Comparison of ENCODE assay signal across 18 cellular contexts in the genomic region with DNA sequence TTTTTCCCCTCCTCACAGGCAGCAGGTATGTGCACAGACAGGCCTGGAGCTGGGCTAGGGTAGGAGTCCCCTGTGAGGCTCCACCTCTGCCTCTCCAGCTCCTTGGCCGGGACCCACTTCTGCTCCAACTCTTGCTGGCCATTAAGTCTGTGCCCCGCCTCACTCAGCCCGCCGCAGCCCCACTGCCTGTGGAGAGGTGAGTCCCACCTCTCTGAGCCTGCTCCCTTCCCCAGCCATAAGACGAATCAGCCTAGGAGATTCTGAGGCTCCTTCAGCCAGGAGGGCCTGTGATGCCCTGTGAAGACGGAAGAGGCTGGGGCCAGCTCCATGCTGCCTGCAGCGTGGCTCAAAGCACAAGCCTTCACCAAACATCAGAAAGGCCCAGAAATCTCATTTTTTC. TPM values are rescaled to one million over a fixed set of nuclear protein-coding genes. Genes with fewer than 3 reads are reported as not detected.
A peak's percentile ranks its signal among the peaks of the same experiment; 100 is the strongest.
DNase-seq lines count a peak whose midpoint lies in the region; ATAC-seq, FAIRE-seq and TF ChIP-seq lines count a peak whose summit lies in the region.
"Had no signal": no experiment of that assay in that cellular context is flagged by ENCODE, and none has a peak within 500 bp of the region (broad histone marks: within the 10 kb centered on the region; RNA-seq: fewer than 3 reads in every experiment).

No MANE protein-coding gene starts in this region.

- DNase-seq in A549 (ENCODE audit: low read depth in 1 of 2, low spot score in 1 of 2) (no peak), H7 (peak; percentile 28), esophagus muscularis mucosa (ENCODE audit: extremely low spot score) (peak; percentile 75), lower lobe of right lung (no peak), erythroblast (lab: John Stamatoyannopoulos, UW) (no peak), SHP77 (lab: John Stamatoyannopoulos, UW) (no peak)
- DNase-seq: activated naive CD4-positive, alpha-beta T cell treated with Interleukin-2 at 50 U/mL for 16 hours; aorta; cerebellar nuclear complex; mammary epithelial cell; naive B cell; NCI-H2081; NCI-H446 treated with DMSO at 0.1 percent for 48 hours; stimulated activated CD4-positive, alpha-beta T cell treated with anti-CD3 and anti-CD28 coated beads, Interleukin-4, amount 100 ng/mL, for 4 hours had no signal

- H3K36me3 ChIP-seq in H7 (replicated peaks; ENCODE audit: control insufficient read depth, insufficient read depth, low read length) (no peaks in the 10 kb centered on the region), esophagus muscularis mucosa (no peaks in the 10 kb centered on the region), lower lobe of right lung (no peaks in the 10 kb centered on the region)

- intact Hi-C loops in esophagus muscularis mucosa (cut with DNase I) = loop anchor here (2.0 kb wide), 2 partner anchors 53 to 113 kb away; no protein-coding TSS in a partner anchor
- intact Hi-C loops in lower lobe of right lung (cut with DNase I) = no loop called here

- TF ChIP-seq POLR2A in A549 (IDR thresholded peaks at IDR 0.05; ENCODE audit: low read length) (no peak), esophagus muscularis mucosa (IDR thresholded peaks at IDR 0.05; ENCODE audit: low read depth) (no peak), erythroblast (IDR thresholded peaks at IDR 0.05; ENCODE audit: low read length) (no peak)

- TF ChIP-seq EP300 in A549 (IDR thresholded peaks at IDR 0.05) = no peak
- TF ChIP-seq EP300 in esophagus muscularis mucosa (IDR thresholded peaks at IDR 0.05) = no peak

- 92% methylated on average over 7 of the region's 7 CpGs for WGBS in A549 (ENCODE audit: missing lambda C conversion rate)
- 93% methylated on average over 6 of the region's 7 CpGs for WGBS in esophagus muscularis mucosa

- H3K4me3 ChIP-seq in A549 (no peak overlapping the region), H7 (ENCODE audit: insufficient read depth, low read depth, low read length) (no peak overlapping the region), esophagus muscularis mucosa (no peak overlapping the region), skin epidermis (no peak overlapping the region), lower lobe of right lung (no peak overlapping the region)

- FAIRE-seq in A549 (lab: Jason Lieb, UNC) = no peak
- FAIRE-seq: GM18507 had no signal

- H3K9me3 ChIP-seq in A549 = no peaks in the 10 kb centered on the region
- H3K9me3 ChIP-seq in esophagus muscularis mucosa = no peaks in the 10 kb centered on the region
- H3K9me3 ChIP-seq in lower lobe of right lung = no peaks in the 10 kb centered on the region

- POLR2A ChIA-PET in A549 (lab: Yijun Ruan, JAX) = interaction anchor here (0.9 to 1.4 kb wide), 2 partner anchors 36 to 114 kb away, joined by 3 read pairs; no protein-coding TSS in a partner anchor

- CTCF ChIA-PET in A549 (lab: Yijun Ruan, JAX) = interaction anchor here (0.6 to 9.2 kb wide), 8 partner anchors 9 to 114 kb away, joined by 3 to 207 read pairs (median 6); no protein-coding TSS in a partner anchor

- TF ChIP-seq RAD21 in A549 (conservative IDR thresholded peaks at IDR 0.05 in 1 of 2, IDR thresholded peaks at IDR 0.05 in 1 of 2) = no peak

- H3K4me1 ChIP-seq in A549 (peaks cover 65% of the 10 kb centered on the region), esophagus muscularis mucosa (peaks cover 14 to 22% (median 17%) of the 10 kb centered on the region in 4 donors), lower lobe of right lung (peaks cover 47% of the 10 kb centered on the region)
- H3K4me1 ChIP-seq: parathyroid adenoma had no signal

- ATAC-seq in A549 (peak in 1 of 2 experiments; percentile 3; a peak in 2 of 6 replicates), lower lobe of right lung (no peak)

- H3K4me2 ChIP-seq in A549 = no peak overlapping the region; the same call in 2 of the 3 replicates
- H3K4me2 ChIP-seq: KMS-11 had no signal

- H3K27me3 ChIP-seq in H7 (ENCODE audit: control insufficient read depth, insufficient read depth, low read length) = no peaks in the 10 kb centered on the region
- peaks cover 0 to 7% (median 0%) of the 10 kb centered on the region in 4 donors for H3K27me3 ChIP-seq in esophagus muscularis mucosa
- no peaks in the 10 kb centered on the region for H3K27me3 ChIP-seq in lower lobe of right lung (ENCODE audit: low read depth)

- H3K27ac ChIP-seq in A549 (peak overlapping the region; percentile 66 to 98; a peak in 5 of 6 replicates), esophagus muscularis mucosa (replicated peaks in 1 of 4) (no peak overlapping the region), skin epidermis (peak overlapping the region in 11 of 21 experiments; percentile 30 to 64 (median 47)), lower lobe of right lung (no peak overlapping the region)
- H3K27ac ChIP-seq: KMS-11, parathyroid adenoma had no signal

- TF ChIP-seq CTCF in A549 (IDR thresholded peaks at IDR 0.05) (no peak), esophagus muscularis mucosa (IDR thresholded peaks at IDR 0.05) (no peak), lower lobe of right lung (IDR thresholded peaks at IDR 0.05) (no peak)

TF ChIP-seq in A549, 52 proteins besides CTCF, POLR2A, EP300 and RAD21:
- 0 out of 2 replicates have a peak, but pooled peaks have one; percentile 65 for TF ChIP-seq POLR2AphosphoS2 (conservative IDR thresholded peaks at IDR 0.05; ENCODE audit: low read length)
- no peak for TF ChIP-seq EHMT2 (IDR thresholded peaks at IDR 0.05; ENCODE audit: low read depth)

RNA-seq across cellular contexts. Expression of a gene that starts 23.0 kb away (rescaled TPM):
- polyA plus RNA-seq in A549 (2011; rRNA removed) = 164 and 188 TPM in 2 replicates
- polyA plus RNA-seq in A549 (2012; cell fraction: cytosol; rRNA removed) = 177 and 263 TPM in 2 replicates
- polyA plus RNA-seq in A549 (2012; cell fraction: nucleus; rRNA removed) = 271 and 323 TPM in 2 replicates
- 145 to 171 TPM (median 164 TPM) in 3 replicates for polyA plus RNA-seq in A549 (2017; fragmentation: RNase III; extraction: RNeasy Plus Mini Kit Qiagen cat#74134 plus additional on column Dnase treatment)
- polyA minus RNA-seq in A549 (2011; rRNA and poly(A)+ RNA removed) = 186 and 192 TPM in 2 replicates
- total RNA-seq in H7 (2014; rRNA removed; shearing (Covaris generic)) = 53.3 and 68.8 TPM in 2 replicates
- total RNA-seq in esophagus muscularis mucosa = 10 to 100 TPM; 19.1 to 60.6 (median 47.1) TPM
- 16.3 TPM for total RNA-seq in lower lobe of right lung

RNA-seq across cellular contexts. Expression of a gene that starts 54.6 kb away (rescaled TPM):
- polyA plus RNA-seq in A549 (2011; rRNA removed) (43.3 and 46.6 TPM in 2 replicates), A549 (2017; fragmentation: RNase III; extraction: RNeasy Plus Mini Kit Qiagen cat#74134 plus additional on column Dnase treatment) (14.8 to 17.7 TPM (median 16.0 TPM) in 3 replicates)
- 12.2 and 12.7 TPM in 2 replicates for polyA plus RNA-seq in A549 (2012; cell fraction: cytosol; rRNA removed)
- polyA plus RNA-seq in A549 (2012; cell fraction: nucleus; rRNA removed) = 7.8 and 8.3 TPM in 2 replicates
- 22.8 and 30.6 TPM in 2 replicates for polyA minus RNA-seq in A549 (2011; rRNA and poly(A)+ RNA removed)
- 6.3 and 8.1 TPM in 2 replicates for total RNA-seq in H7 (2014; rRNA removed; shearing (Covaris generic))
- total RNA-seq in esophagus muscularis mucosa (10 to 100 TPM; 10.5 to 12.8 (median 11.2) TPM), lower lobe of right lung (67.2 TPM)

Comparison
In these comparisons a context has a peak if more than half of its experiments do, and no peak if none do; other contexts are left out.
1. DNase-seq: peak in H7 (single experiment) and esophagus muscularis mucosa (single experiment); none in A549 (0 of 2), lower lobe of right lung (single experiment), erythroblast (0 of 2) and SHP77 (0 of 2).
2. H3K27ac ChIP-seq: peak in A549 (2 of 2) and skin epidermis (11 of 21); none in esophagus muscularis mucosa (0 of 4) and lower lobe of right lung (single experiment).